Comparison of ENCODE assay signal across 13 cellular contexts in genomic region chr11:128515086-128515485, GRCh38.
DNase-seq lines count a peak whose midpoint lies in the region; ATAC-seq, FAIRE-seq and TF ChIP-seq lines count a peak whose summit lies in the region.
"Had no signal": no experiment of that assay in that cellular context is flagged by ENCODE, and none has a peak within 500 bp of the region (broad histone marks: within the 10 kb centered on the region; RNA-seq: fewer than 3 reads in every experiment).

No MANE protein-coding gene starts in this region.

- CTCF ChIA-PET in T-cell (lab: Charles Lee): interaction anchor here (0.6 to 7.4 kb wide), 4 partner anchors 9 to 279 kb away, joined by 3 to 76 read pairs (median 4); no protein-coding TSS in a partner anchor

- peak overlapping the region in 1 of 5 donors; percentile 40 for H3K9ac ChIP-seq in subcutaneous abdominal adipose tissue (ENCODE audit: low read length in 5 of 5)

- peak overlapping the region in 1 of 4 donors; percentile 67 for H3K4me3 ChIP-seq in esophagus muscularis mucosa
- peak overlapping the region in 3 of 5 donors; percentile 18 to 86 (median 72) for H3K4me3 ChIP-seq in subcutaneous abdominal adipose tissue (ENCODE audit: low read depth in 1 of 5, low read length in 5 of 5)

- intact Hi-C loops in esophagus muscularis mucosa (cut with DNase I): no loop called here

- TF ChIP-seq CTCF in esophagus muscularis mucosa (IDR thresholded peaks at IDR 0.05): no peak

- no peaks in the 10 kb centered on the region for H3K27me3 Mint-ChIP-seq in activated T-cell treated with anti-CD3 and anti-CD28 coated beads, Interleukin-2, amount 50 U/mL, for 72 hours (ENCODE audit: low read depth)
- H3K27me3 Mint-ChIP-seq in T-cell: no peaks in the 10 kb centered on the region

- no peak for TF ChIP-seq EP300 in esophagus muscularis mucosa (IDR thresholded peaks at IDR 0.05)

- peaks cover 75% of the 10 kb centered on the region for H3K4me1 Mint-ChIP-seq in activated T-cell treated with anti-CD3 and anti-CD28 coated beads, Interleukin-2, amount 50 U/mL, for 72 hours (ENCODE audit: low read depth)
- H3K4me1 Mint-ChIP-seq in T-cell: peaks cover 53 to 93% (median 68%) of the 10 kb centered on the region in 3 donors

- H3K36me3 Mint-ChIP-seq in activated T-cell treated with anti-CD3 and anti-CD28 coated beads, Interleukin-2, amount 50 U/mL, for 72 hours (ENCODE audit: insufficient read depth in 2 of 2): peaks cover 69 to 88% of the 10 kb centered on the region in 2 donors
- peaks cover 94% of the 10 kb centered on the region for H3K36me3 Mint-ChIP-seq in T-cell

- peak overlapping the region in 3 of 4 donors; percentile 12 to 91 (median 18) for H3K27ac ChIP-seq in esophagus muscularis mucosa (replicated peaks in 1 of 4)
- peak overlapping the region; percentile 37 for H3K27ac ChIP-seq in subcutaneous abdominal adipose tissue (ENCODE audit: low read depth, low read length)

- 75% methylated on average over 6 of the region's 6 CpGs for WGBS in esophagus muscularis mucosa

- no peak for DNase-seq in activated T-cell treated with anti-CD3 and anti-CD28 coated beads, Interleukin-2, amount 50 U/mL, for 72 hours
- no peak for DNase-seq in activated T-cell treated with anti-CD3 and anti-CD28 coated beads for 4 hours
- peak in 6 of 34 experiments; percentile 29 to 58 (median 40) for DNase-seq in T-cell
- DNase-seq in esophagus muscularis mucosa (ENCODE audit: extremely low spot score): no peak
- DNase-seq in cerebellar nuclear complex (lab: John Stamatoyannopoulos, UW): no peak
- DNase-seq in HTR-8/SVneo (ENCODE audit: insufficient read length, low spot score): no peak
- DNase-seq: kidney, NCI-H1092, NCI-H526, SW 1271 had no signal

- H3K9me3 Mint-ChIP-seq in activated T-cell treated with anti-CD3 and anti-CD28 coated beads, Interleukin-2, amount 50 U/mL, for 72 hours: no peaks in the 10 kb centered on the region
- no peaks in the 10 kb centered on the region for H3K9me3 Mint-ChIP-seq in T-cell

- H3K4me3 Mint-ChIP-seq in activated T-cell treated with anti-CD3 and anti-CD28 coated beads, Interleukin-2, amount 50 U/mL, for 72 hours: peak overlapping the region; percentile 95
- H3K4me3 Mint-ChIP-seq in T-cell: peak overlapping the region; percentile 96 to 99 (median 98)

- H3K27ac Mint-ChIP-seq in activated T-cell treated with anti-CD3 and anti-CD28 coated beads, Interleukin-2, amount 50 U/mL, for 72 hours: peak overlapping the region; percentile 97
- peak overlapping the region; percentile 96 to 98 for H3K27ac Mint-ChIP-seq in T-cell

- TF ChIP-seq POLR2A in esophagus muscularis mucosa (IDR thresholded peaks at IDR 0.05; ENCODE audit: low read depth): no peak

- H3K9me3 ChIP-seq in esophagus muscularis mucosa: no peaks in the 10 kb centered on the region
- no peaks in the 10 kb centered on the region for H3K9me3 ChIP-seq in subcutaneous abdominal adipose tissue (ENCODE audit: control insufficient read depth in 5 of 5, low read length in 5 of 5)

- no peaks in the 10 kb centered on the region for H3K27me3 ChIP-seq in esophagus muscularis mucosa
- peaks cover 0 to 3% (median 0%) of the 10 kb centered on the region in 5 donors for H3K27me3 ChIP-seq in subcutaneous abdominal adipose tissue (ENCODE audit: control insufficient read depth in 5 of 5, insufficient read depth in 4 of 5, low read length in 5 of 5)

- H3K36me3 ChIP-seq in esophagus muscularis mucosa (peaks cover 0 to 16% (median 7%) of the 10 kb centered on the region in 4 donors), subcutaneous abdominal adipose tissue (ENCODE audit: control insufficient read depth in 5 of 5, insufficient read depth in 5 of 5, low read length in 5 of 5) (peaks cover 0 to 15% (median 9%) of the 10 kb centered on the region in 5 donors)

- H3K4me1 ChIP-seq in esophagus muscularis mucosa (peaks cover 91 to 96% (median 94%) of the 10 kb centered on the region in 4 donors), subcutaneous abdominal adipose tissue (ENCODE audit: control insufficient read depth in 5 of 5, insufficient read depth in 5 of 5, low read length in 5 of 5) (peaks cover 2 to 94% (median 42%) of the 10 kb centered on the region in 5 donors)

- no peak for FAIRE-seq in HTR-8/SVneo (lab: Jason Lieb, UNC)
- FAIRE-seq: bronchial epithelial cell, kidney had no signal

- POLR2A ChIA-PET in T-cell (lab: Charles Lee): interaction anchor here (0.5 to 2.0 kb wide), 10 partner anchors 10 to 477 kb away, joined by 3 to 8 read pairs (median 4); no protein-coding TSS in a partner anchor

- ATAC-seq in activated T-cell treated with anti-CD3 and anti-CD28 coated beads, Interleukin-2, amount 50 U/mL, for 72 hours (replicated peaks in 1 of 2): no peak
- ATAC-seq in T-cell (replicated peaks in 1 of 4) (peak in 1 of 4 experiments; percentile 11), GM19467 (IDR thresholded peaks at IDR 0.05; ENCODE audit: unreplicated experiment) (no peak)
